12 cellular contexts compared by ENCODE assay signal in genomic region chr9:36772449-36773370, GRCh38.
A peak's percentile ranks its signal among the peaks of the same experiment; 100 is the strongest.
DNase-seq lines count a peak whose midpoint lies in the region; ATAC-seq and TF ChIP-seq lines count a peak whose summit lies in the region.
"Had no signal": no experiment of that assay in that cellular context is flagged by ENCODE, and none has a peak within 500 bp of the region (broad histone marks: within the 10 kb centered on the region; RNA-seq: fewer than 3 reads in every experiment).

No MANE protein-coding gene starts in this region.

- DNase-seq in DND-41: peak; percentile 8
- DNase-seq in LNCaP clone FGC (ENCODE audit: low read depth): peak; percentile 31
- peak; percentile 20 for DNase-seq in glomerular visceral epithelial cell (ENCODE audit: extremely low spot score)
- DNase-seq in activated CD4-positive, CD25-positive, alpha-beta regulatory T cell (lab: John Stamatoyannopoulos, UW): no peak
- DNase-seq in mucosa of gallbladder (ENCODE audit: low spot score): no peak
- no peak for DNase-seq in T-helper 2 cell treated with Interferon-gamma antibody and Interleukin-4, amounts not matched to agents 5 μg/mL and 100 μg/mL, for 36 hours (ENCODE audit: low spot score)
- no peak for DNase-seq in HT-29 (ENCODE audit: low spot score)
- DNase-seq: central memory CD4-positive, alpha-beta T cell; glutamatergic neuron; NCI-H2081; stimulated activated naive B cell treated with anti-CD40 and anti-IgM and Interleukin-4, amounts not matched to agents 10 μg/mL and 1 μg/mL and 100 μg/mL, for 72 hours had no signal

- no peak overlapping the region for H3K27ac ChIP-seq in DND-41 (ENCODE audit: low read length)

- H3K4me3 Mint-ChIP-seq in T-helper 2 cell treated with Interferon-gamma antibody and Interleukin-4, amounts not matched to agents 5 μg/mL and 100 μg/mL, for 36 hours: no peak overlapping the region
- H3K4me3 Mint-ChIP-seq: stimulated activated naive B cell treated with anti-CD40 and anti-IgM and Interleukin-4, amounts not matched to agents 10 μg/mL and 1 μg/mL and 100 μg/mL, for 72 hours had no signal

- H3K79me2 ChIP-seq in DND-41 (ENCODE audit: insufficient read depth, low read length): no peaks in the 10 kb centered on the region

- no peaks in the 10 kb centered on the region for H3K4me1 ChIP-seq in DND-41 (ENCODE audit: insufficient read depth, low read length)

- peaks cover 9% of the 10 kb centered on the region for H3K27me3 Mint-ChIP-seq in T-helper 2 cell treated with Interferon-gamma antibody and Interleukin-4, amounts not matched to agents 5 μg/mL and 100 μg/mL, for 36 hours (ENCODE audit: low read depth)

- no peak overlapping the region for H3K4me2 ChIP-seq in DND-41 (ENCODE audit: insufficient read depth, low read length)

- TF ChIP-seq CTCF in DND-41 (IDR thresholded peaks at IDR 0.05; ENCODE audit: borderline replicate concordance, extremely low read depth, low read length, poor library complexity, severe bottlenecking) (no peak), LNCaP clone FGC (IDR thresholded peaks at IDR 0.05; ENCODE audit: control insufficient read depth, extremely low read depth, insufficient read depth) (no peak)

- H3K9me3 ChIP-seq in DND-41 (ENCODE audit: insufficient read depth, low read length, severe bottlenecking): no peaks in the 10 kb centered on the region

- no peak overlapping the region for H3K4me3 ChIP-seq in DND-41 (ENCODE audit: low read depth in 1 of 2, low read length in 2 of 2)
- no peak overlapping the region for H3K4me3 ChIP-seq in LNCaP clone FGC (ENCODE audit: low read depth, low read length)

- H3K27me3 ChIP-seq in DND-41 (ENCODE audit: insufficient read depth, low read length, poor library complexity): no peaks in the 10 kb centered on the region

- no peak overlapping the region for H2AFZ ChIP-seq in DND-41 (ENCODE audit: low read depth, low read length)

- no peak for ATAC-seq in DND-41 (ENCODE audit: insufficient read depth, low read depth)
- ATAC-seq in SK-N-SH treated with all-trans-retinoic acid at 6 μM for 48 hours: peak; percentile 67
- ATAC-seq: stimulated activated naive B cell treated with anti-CD40 and anti-IgM and Interleukin-4, amounts not matched to agents 10 μg/mL and 1 μg/mL and 100 μg/mL, for 72 hours had no signal

- no peaks in the 10 kb centered on the region for H3K36me3 Mint-ChIP-seq in T-helper 2 cell treated with Interferon-gamma antibody and Interleukin-4, amounts not matched to agents 5 μg/mL and 100 μg/mL, for 36 hours (ENCODE audit: low read depth)
- H3K36me3 Mint-ChIP-seq: stimulated activated naive B cell treated with anti-CD40 and anti-IgM and Interleukin-4, amounts not matched to agents 10 μg/mL and 1 μg/mL and 100 μg/mL, for 72 hours had no signal

- no peak overlapping the region for H3K27ac Mint-ChIP-seq in T-helper 2 cell treated with Interferon-gamma antibody and Interleukin-4, amounts not matched to agents 5 μg/mL and 100 μg/mL, for 36 hours
- H3K27ac Mint-ChIP-seq: stimulated activated naive B cell treated with anti-CD40 and anti-IgM and Interleukin-4, amounts not matched to agents 10 μg/mL and 1 μg/mL and 100 μg/mL, for 72 hours had no signal

- no peaks in the 10 kb centered on the region for H3K36me3 ChIP-seq in DND-41 (ENCODE audit: insufficient read depth, low read length)

- H3K4me1 Mint-ChIP-seq in T-helper 2 cell treated with Interferon-gamma antibody and Interleukin-4, amounts not matched to agents 5 μg/mL and 100 μg/mL, for 36 hours (ENCODE audit: low read depth): no peaks in the 10 kb centered on the region
- H3K4me1 Mint-ChIP-seq: stimulated activated naive B cell treated with anti-CD40 and anti-IgM and Interleukin-4, amounts not matched to agents 10 μg/mL and 1 μg/mL and 100 μg/mL, for 72 hours had no signal

- H3K9me3 Mint-ChIP-seq in T-helper 2 cell treated with Interferon-gamma antibody and Interleukin-4, amounts not matched to agents 5 μg/mL and 100 μg/mL, for 36 hours: no peaks in the 10 kb centered on the region

- H3K9ac ChIP-seq in DND-41 (ENCODE audit: low read depth, low read length): no peak overlapping the region

- no peaks in the 10 kb centered on the region for H4K20me1 ChIP-seq in DND-41 (ENCODE audit: insufficient read depth, low read length)

TF ChIP-seq in SK-N-SH treated with all-trans-retinoic acid at 6 μM for 48 hours, 23 proteins besides CTCF, POLR2A, EP300 and RAD21:
- TF ChIP-seq ZNF70 (CRISPR knock-in tag; IDR thresholded peaks at IDR 0.05): no peak

Comparison
In these comparisons a context has a peak if more than half of its experiments do, and no peak if none do; other contexts are left out.
1. DNase-seq: peak in DND-41 (single experiment), LNCaP clone FGC (single experiment) and glomerular visceral epithelial cell (single experiment); none in activated CD4-positive, CD25-positive, alpha-beta regulatory T cell (0 of 4), mucosa of gallbladder (single experiment), T-helper 2 cell treated with Interferon-gamma antibody and Interleukin-4, amounts not matched to agents 5 μg/mL and 100 μg/mL, for 36 hours (single experiment) and HT-29 (single experiment).